12 cellular contexts compared by ENCODE assay signal in genomic region chr12:131736807-131737484, GRCh38. TPM values are rescaled to one million over a fixed set of nuclear protein-coding genes. Genes with fewer than 3 reads are reported as not detected.
DNase-seq lines count a peak whose midpoint lies in the region; ATAC-seq, FAIRE-seq and TF ChIP-seq lines count a peak whose summit lies in the region.
"Had no signal": no experiment of that assay in that cellular context is flagged by ENCODE, and none has a peak within 500 bp of the region (broad histone marks: within the 10 kb centered on the region; RNA-seq: fewer than 3 reads in every experiment).

No MANE protein-coding gene starts in this region.

- TF ChIP-seq CTCF in epithelial cell of esophagus (IDR thresholded peaks at IDR 0.05; ENCODE audit: insufficient read depth, low read depth, low read length, missing control alignments) (no peak), nephron progenitor cell (IDR thresholded peaks at IDR 0.05) (no peak)

- H3K36me3 Mint-ChIP-seq in nephron progenitor cell (ENCODE audit: low read depth) = peaks cover 67% of the 10 kb centered on the region
- H3K36me3 Mint-ChIP-seq in activated CD4-positive, alpha-beta T cell treated with anti-CD3 and anti-CD28 coated beads for 36 hours (ENCODE audit: low read depth) = peaks cover 34% of the 10 kb centered on the region
- H3K36me3 Mint-ChIP-seq in activated T-helper 17 cell treated with anti-CD3 and anti-CD28 coated beads, Interleukin-2, amount 50 U/mL, for 72 hours (ENCODE audit: low read depth) = peaks cover 94% of the 10 kb centered on the region

- intact Hi-C loops in activated CD4-positive, alpha-beta T cell treated with anti-CD3 and anti-CD28 coated beads for 36 hours (cut with DNase I, micrococcal nuclease) = no loop called here

- H3K4me1 Mint-ChIP-seq in nephron progenitor cell = peaks cover 6% of the 10 kb centered on the region
- no peaks in the 10 kb centered on the region for H3K4me1 Mint-ChIP-seq in activated CD4-positive, alpha-beta T cell treated with anti-CD3 and anti-CD28 coated beads for 36 hours
- H3K4me1 Mint-ChIP-seq in activated T-helper 17 cell treated with anti-CD3 and anti-CD28 coated beads, Interleukin-2, amount 50 U/mL, for 72 hours = peaks cover 4% of the 10 kb centered on the region

- H3K4me3 ChIP-seq in epithelial cell of esophagus (ENCODE audit: low read length) = no peak overlapping the region
- H3K4me3 ChIP-seq: ovary had no signal

- H3K27ac Mint-ChIP-seq in nephron progenitor cell = peak overlapping the region; percentile 83
- no peak overlapping the region for H3K27ac Mint-ChIP-seq in activated CD4-positive, alpha-beta T cell treated with anti-CD3 and anti-CD28 coated beads for 36 hours
- no peak overlapping the region for H3K27ac Mint-ChIP-seq in activated T-helper 17 cell treated with anti-CD3 and anti-CD28 coated beads, Interleukin-2, amount 50 U/mL, for 72 hours
- H3K27ac Mint-ChIP-seq: T-helper 2 cell treated with Interferon-gamma antibody and Interleukin-4, amounts not matched to agents 5 μg/mL and 100 μg/mL, for 36 hours had no signal

- ATAC-seq in activated CD4-positive, alpha-beta T cell treated with anti-CD3 and anti-CD28 coated beads for 36 hours = no peak
- no peak for ATAC-seq in activated T-helper 17 cell treated with anti-CD3 and anti-CD28 coated beads, Interleukin-2, amount 50 U/mL, for 72 hours (replicated peaks)
- ATAC-seq in HG02970 (IDR thresholded peaks at IDR 0.05; ENCODE audit: low FRiP score, unreplicated experiment) = no peak

- H3K27me3 Mint-ChIP-seq in nephron progenitor cell (ENCODE audit: low read depth, poor library complexity) = no peaks in the 10 kb centered on the region
- no peaks in the 10 kb centered on the region for H3K27me3 Mint-ChIP-seq in activated CD4-positive, alpha-beta T cell treated with anti-CD3 and anti-CD28 coated beads for 36 hours
- H3K27me3 Mint-ChIP-seq in activated T-helper 17 cell treated with anti-CD3 and anti-CD28 coated beads, Interleukin-2, amount 50 U/mL, for 72 hours = no peaks in the 10 kb centered on the region

- CTCF ChIA-PET in activated CD4-positive, alpha-beta T cell treated with anti-CD3 and anti-CD28 coated beads for 36 hours (lab: Charles Lee) = interaction anchor here (1.1 to 1.2 kb wide), 2 partner anchors 12 to 19 kb away, joined by 3 read pairs; no protein-coding TSS in a partner anchor

- peak; percentile 70 for FAIRE-seq in RCC 7860 (lab: Jason Lieb, UNC)

- DNase-seq in ELF-1 (ENCODE audit: low read depth, low spot score) = peak; percentile 71
- peak; percentile 69 for DNase-seq in RCC 7860 (ENCODE audit: low spot score)
- peak; percentile 98 for DNase-seq in epithelial cell of esophagus (ENCODE audit: low read depth)
- DNase-seq in nephron progenitor cell = no peak
- DNase-seq in pons (ENCODE audit: low spot score) = no peak
- no peak for DNase-seq in activated CD4-positive, alpha-beta T cell treated with anti-CD3 and anti-CD28 coated beads for 36 hours
- DNase-seq: activated gamma-delta T cell treated with Interleukin-2 at 50 U/mL for 16 hours, NCI-H2029 treated with DMSO at 0.1 percent for 48 hours, ovary had no signal

- H3K9me3 Mint-ChIP-seq in nephron progenitor cell = peaks cover 9% of the 10 kb centered on the region
- H3K9me3 Mint-ChIP-seq in activated CD4-positive, alpha-beta T cell treated with anti-CD3 and anti-CD28 coated beads for 36 hours (ENCODE audit: low read depth) = no peaks in the 10 kb centered on the region
- H3K9me3 Mint-ChIP-seq in activated T-helper 17 cell treated with anti-CD3 and anti-CD28 coated beads, Interleukin-2, amount 50 U/mL, for 72 hours = no peaks in the 10 kb centered on the region

- no peak overlapping the region for H3K4me3 Mint-ChIP-seq in nephron progenitor cell
- H3K4me3 Mint-ChIP-seq in activated CD4-positive, alpha-beta T cell treated with anti-CD3 and anti-CD28 coated beads for 36 hours = no peak overlapping the region
- no peak overlapping the region for H3K4me3 Mint-ChIP-seq in activated T-helper 17 cell treated with anti-CD3 and anti-CD28 coated beads, Interleukin-2, amount 50 U/mL, for 72 hours
- H3K4me3 Mint-ChIP-seq: T-helper 2 cell treated with Interferon-gamma antibody and Interleukin-4, amounts not matched to agents 5 μg/mL and 100 μg/mL, for 36 hours had no signal

- POLR2A ChIA-PET in activated CD4-positive, alpha-beta T cell treated with anti-CD3 and anti-CD28 coated beads for 36 hours (lab: Charles Lee) = no interaction called here

RNA-seq across cellular contexts. Expression of gene SFSWAP, which starts 26.1 kb away (rescaled TPM):
- 10 to 100 TPM; 47.9 to 73.1 TPM for total RNA-seq in activated CD4-positive, alpha-beta T cell treated with anti-CD3 and anti-CD28 coated beads for 36 hours
- 10 to 100 TPM; 44.7 to 55.8 TPM for total RNA-seq in activated T-helper 17 cell treated with anti-CD3 and anti-CD28 coated beads, Interleukin-2, amount 50 U/mL, for 72 hours

Comparison
In these comparisons a context has a peak if more than half of its experiments do, and no peak if none do; other contexts are left out.
1. DNase-seq: peak in ELF-1 (single experiment), RCC 7860 (single experiment) and epithelial cell of esophagus (single experiment); none in nephron progenitor cell (single experiment), pons (single experiment) and activated CD4-positive, alpha-beta T cell treated with anti-CD3 and anti-CD28 coated beads for 36 hours (single experiment).